ENCODE assay signal across 10 cellular contexts in genomic region chr14:59175404-59175803, GRCh38. TPM values are rescaled to one million over a fixed set of nuclear protein-coding genes. Genes with fewer than 3 reads are reported as not detected.
DNase-seq lines count a peak whose midpoint lies in the region; ATAC-seq and TF ChIP-seq lines count a peak whose summit lies in the region.
"Had no signal": no experiment of that assay in that cellular context is flagged by ENCODE, and none has a peak within 500 bp of the region (broad histone marks: within the 10 kb centered on the region; RNA-seq: fewer than 3 reads in every experiment).

No MANE protein-coding gene starts in this region.

- no peaks in the 10 kb centered on the region for H3F3A ChIP-seq in neural progenitor cell (ENCODE audit: low read depth)
- no peaks in the 10 kb centered on the region for H3F3A ChIP-seq in GM23248 (ENCODE audit: insufficient read depth)

- H3K9ac ChIP-seq in neural progenitor cell = no peak overlapping the region
- no peak overlapping the region for H3K9ac ChIP-seq in GM23248

- H3K79me2 ChIP-seq in neural progenitor cell (ENCODE audit: low read depth) (no peaks in the 10 kb centered on the region), GM23248 (ENCODE audit: insufficient read depth) (no peaks in the 10 kb centered on the region)

- intact Hi-C loops in body of pancreas (cut with DNase I) = no loop called here

- in situ Hi-C loops in GM23248 (cut with MboI) = no loop called here

- WGBS in body of pancreas, 2 donors = 56 to 62% methylated on average over 3 of the region's 3 CpGs
- 47 to 48% methylated on average over 3 of the region's 3 CpGs for WGBS in GM23248 (ENCODE audit: low coverage in 1 of 2, low lambda C conversion rate in 2 of 2, missing lambda C conversion rate in 2 of 2), 2 experiments

- H4K20me1 ChIP-seq in neural progenitor cell (ENCODE audit: low read depth) (no peaks in the 10 kb centered on the region), GM23248 (ENCODE audit: insufficient read depth) (no peaks in the 10 kb centered on the region)

- H3K4me1 ChIP-seq in neural progenitor cell (no peaks in the 10 kb centered on the region), body of pancreas (no peaks in the 10 kb centered on the region), GM23248 (ENCODE audit: insufficient read depth) (no peaks in the 10 kb centered on the region; the same call in 1 of the 2 replicates)
- H3K4me1 ChIP-seq: lower lobe of right lung had no signal

- TF ChIP-seq CTCF in neural progenitor cell (IDR thresholded peaks at IDR 0.05) (no peak), body of pancreas (IDR thresholded peaks at IDR 0.05) (no peak)

- H3K36me3 ChIP-seq in neural progenitor cell = no peaks in the 10 kb centered on the region
- H3K36me3 ChIP-seq in body of pancreas (replicated peaks in 1 of 2; ENCODE audit: insufficient read depth in 1 of 2, low read depth in 2 of 2) = no peaks in the 10 kb centered on the region
- no peaks in the 10 kb centered on the region for H3K36me3 ChIP-seq in GM23248 (ENCODE audit: low read depth)
- H3K36me3 ChIP-seq: lower lobe of right lung had no signal

- no peak overlapping the region for H3K4me3 ChIP-seq in neural progenitor cell
- no peak overlapping the region for H3K4me3 ChIP-seq in body of pancreas
- no peak overlapping the region for H3K4me3 ChIP-seq in GM23248
- H3K4me3 ChIP-seq: lower lobe of right lung had no signal

- no peaks in the 10 kb centered on the region for H3K9me2 ChIP-seq in GM23248 (ENCODE audit: insufficient read depth)

- no peaks in the 10 kb centered on the region for H3K9me3 ChIP-seq in neural progenitor cell (ENCODE audit: low read depth)
- no peaks in the 10 kb centered on the region for H3K9me3 ChIP-seq in body of pancreas
- no peaks in the 10 kb centered on the region for H3K9me3 ChIP-seq in GM23248 (ENCODE audit: low read depth)
- H3K9me3 ChIP-seq: lower lobe of right lung had no signal

- H3K4me3 Mint-ChIP-seq in neural progenitor cell (no peak overlapping the region), immature natural killer cell (no peak overlapping the region)

- H3K27me3 ChIP-seq in neural progenitor cell (no peaks in the 10 kb centered on the region), body of pancreas (no peaks in the 10 kb centered on the region), GM23248 (replicated peaks; ENCODE audit: insufficient read depth) (no peaks in the 10 kb centered on the region)

- no peak for TF ChIP-seq POLR2A in body of pancreas (IDR thresholded peaks at IDR 0.05)

- H3K27ac ChIP-seq in neural progenitor cell = no peak overlapping the region
- H3K27ac ChIP-seq in body of pancreas = no peak overlapping the region
- no peak overlapping the region for H3K27ac ChIP-seq in GM23248
- H3K27ac ChIP-seq: lower lobe of right lung, VCaP had no signal

- no peaks in the 10 kb centered on the region for H3K9me3 Mint-ChIP-seq in neural progenitor cell
- H3K9me3 Mint-ChIP-seq in immature natural killer cell = no peaks in the 10 kb centered on the region

- H3K4me1 Mint-ChIP-seq in neural progenitor cell = peaks cover 9% of the 10 kb centered on the region
- peaks cover 0 to 6% of the 10 kb centered on the region in 2 donors for H3K4me1 Mint-ChIP-seq in immature natural killer cell

- DNase-seq in neural progenitor cell (ENCODE audit: low spot score) (no peak), immature natural killer cell (no peak), body of pancreas (no peak), GM23248 (no peak)
- DNase-seq: activated effector memory CD4-positive, alpha-beta T cell treated with anti-CD3 and anti-CD28 coated beads, Interleukin-2, amount 50 U/mL, for 16 hours; lower lobe of right lung had no signal

- H3K27me3 Mint-ChIP-seq in neural progenitor cell (ENCODE audit: insufficient read depth, low read depth) (no peaks in the 10 kb centered on the region), immature natural killer cell (ENCODE audit: low read depth in 3 of 3) (peaks cover 0 to 2% (median under 1%) of the 10 kb centered on the region in 3 donors)

- H2AFZ ChIP-seq in neural progenitor cell (replicated peaks) (peak overlapping the region; percentile 15), GM23248 (no peak overlapping the region)

- H3K27ac Mint-ChIP-seq in neural progenitor cell (no peak overlapping the region), immature natural killer cell (no peak overlapping the region)

- ATAC-seq in GM18907 (IDR thresholded peaks at IDR 0.05; ENCODE audit: unreplicated experiment) (peak; percentile 98), GM21619 (IDR thresholded peaks at IDR 0.05; ENCODE audit: unreplicated experiment) (peak; percentile 95), HG03139 (IDR thresholded peaks at IDR 0.05; ENCODE audit: unreplicated experiment) (peak; percentile 91), body of pancreas (no peak)
- ATAC-seq: lower lobe of right lung had no signal

- H3K4me2 ChIP-seq in neural progenitor cell (no peak overlapping the region), GM23248 (ENCODE audit: unreplicated experiment) (no peak overlapping the region)

- H3K36me3 Mint-ChIP-seq in neural progenitor cell = no peaks in the 10 kb centered on the region
- no peaks in the 10 kb centered on the region for H3K36me3 Mint-ChIP-seq in immature natural killer cell

RNA-seq across cellular contexts. Expression of gene DAAM1, which starts 13.1 kb away (rescaled TPM):
- total RNA-seq in neural progenitor cell (ENCODE audit: low replicate concordance) (22.5 and 39.5 TPM in 2 replicates), body of pancreas (10 to 100 TPM; 16.9 to 42.5 TPM)
- polyA plus RNA-seq in immature natural killer cell (10 to 100 TPM in 2 of 3 donors, 1 to 10 TPM in 1; 7.3 to 14.2 (median 12.1) TPM), GM23248 (2016; fragmentation: Nextera tagmentation; extraction: Ambion mirVana) (17.4 and 17.9 TPM in 2 replicates)
- total RNA-seq in GM23248 (2014; rRNA removed; shearing (Covaris generic)) = 17.5 and 25.3 TPM in 2 replicates
